In genomic region chr5:141514330-141515111, GRCh38 we compare ENCODE assay signal across 8 cellular contexts. TPM values are rescaled to one million over a fixed set of nuclear protein-coding genes. Genes with fewer than 3 reads are reported as not detected.
A peak's percentile ranks its signal among the peaks of the same experiment; 100 is the strongest.
DNase-seq lines count a peak whose midpoint lies in the region; ATAC-seq and TF ChIP-seq lines count a peak whose summit lies in the region.

No MANE protein-coding gene starts in this region.

- H3K9me3 ChIP-seq in left lung = no peaks in the 10 kb centered on the region
- H3K9me3 ChIP-seq in upper lobe of left lung = no peaks in the 10 kb centered on the region

- peaks cover 10% of the 10 kb centered on the region for H3K36me3 Mint-ChIP-seq in activated T-cell treated with anti-CD3 and anti-CD28 coated beads, Interleukin-2, amount 50 U/mL, for 24 hours (ENCODE audit: low read depth)

- H3K27me3 ChIP-seq in left lung = no peaks in the 10 kb centered on the region
- H3K27me3 ChIP-seq in upper lobe of left lung = no peaks in the 10 kb centered on the region

- H3K27ac ChIP-seq in left lung (peak overlapping the region; percentile 83 to 87), upper lobe of left lung (peak overlapping the region; percentile 79 to 92 (median 88))

- H3K4me1 ChIP-seq in left lung (peaks cover 21 to 80% of the 10 kb centered on the region in 2 donors), upper lobe of left lung (peaks cover 47 to 67% (median 58%) of the 10 kb centered on the region in 4 donors)

- no peak for TF ChIP-seq CTCF in left lung (IDR thresholded peaks at IDR 0.05)
- no peak for TF ChIP-seq CTCF in upper lobe of left lung (IDR thresholded peaks at IDR 0.05)

- no peak for TF ChIP-seq EP300 in upper lobe of left lung (IDR thresholded peaks at IDR 0.05)

- intact Hi-C loops in left lung (cut with DNase I) (no loop called here), left colon (cut with DNase I, micrococcal nuclease) (loop anchor here in 1 of 2 donors (5.0 kb wide), 1 partner anchor 37 kb away; the partner anchor contains the start of gene PCDHGC3)

- peak overlapping the region; percentile 80 for H3K27ac Mint-ChIP-seq in activated T-cell treated with anti-CD3 and anti-CD28 coated beads, Interleukin-2, amount 50 U/mL, for 24 hours

- ATAC-seq in left lung = no peak
- peak in 1 of 2 donors; percentile 28 for ATAC-seq in upper lobe of left lung (ENCODE audit: low FRiP score in 2 of 2)
- no peak for ATAC-seq in left colon

- peaks cover 42% of the 10 kb centered on the region for H3K4me1 Mint-ChIP-seq in activated T-cell treated with anti-CD3 and anti-CD28 coated beads, Interleukin-2, amount 50 U/mL, for 24 hours (ENCODE audit: low read depth)

- no peak for DNase-seq in activated T-cell treated with anti-CD3 and anti-CD28 coated beads, Interleukin-2, amount 50 U/mL, for 24 hours
- DNase-seq in activated T-cell treated with anti-CD3 and anti-CD28 coated beads, Interleukin-2, amount 50 U/mL, for 48 hours = no peak
- DNase-seq in HK-2 (ENCODE audit: unreplicated experiment) = peak; percentile 60
- DNase-seq in astrocyte of the hippocampus (ENCODE audit: low read depth, low spot score) = peak; percentile 49
- no peak for DNase-seq in left lung
- no peak for DNase-seq in upper lobe of left lung
- DNase-seq in left colon = no peak
- no peak for DNase-seq in stimulated activated CD4-positive, alpha-beta T cell treated with anti-CD3 and anti-CD28 coated beads, Interleukin-4, amount 100 ng/mL, for 1 hour

- H3K4me3 Mint-ChIP-seq in activated T-cell treated with anti-CD3 and anti-CD28 coated beads, Interleukin-2, amount 50 U/mL, for 24 hours = no peak overlapping the region

- H3K36me3 ChIP-seq in left lung (peaks cover 0 to 64% of the 10 kb centered on the region in 2 donors), upper lobe of left lung (peaks cover 2 to 63% (median 23%) of the 10 kb centered on the region in 4 donors)

- no peaks in the 10 kb centered on the region for H3K27me3 Mint-ChIP-seq in activated T-cell treated with anti-CD3 and anti-CD28 coated beads, Interleukin-2, amount 50 U/mL, for 24 hours

- no peak for TF ChIP-seq POLR2A in upper lobe of left lung (IDR thresholded peaks at IDR 0.05)

- no peaks in the 10 kb centered on the region for H3K9me3 Mint-ChIP-seq in activated T-cell treated with anti-CD3 and anti-CD28 coated beads, Interleukin-2, amount 50 U/mL, for 24 hours

- H3K4me3 ChIP-seq in left lung = peak overlapping the region in 1 of 2 donors; percentile 49
- peak overlapping the region in 2 of 4 donors; percentile 57 to 60 for H3K4me3 ChIP-seq in upper lobe of left lung

- 69 to 70% methylated on average over 4 to 6 of the region's 6 CpGs for WGBS in upper lobe of left lung, 2 donors

RNA-seq across cellular contexts. Expression of gene PCDHGC5, which starts 25.6 kb away (rescaled TPM):
- 1 to 10 TPM; 1.4 to 1.9 TPM for total RNA-seq in left lung
- total RNA-seq in upper lobe of left lung = 10 to 100 TPM in 1 of 6 donors, 1 to 10 TPM in 3, under 1 TPM in 2; 0.61 to 11.5 (median 1.4) TPM
- under 1 TPM; 0.75 to 0.76 TPM for total RNA-seq in left colon

RNA-seq across cellular contexts. Expression of gene PCDHGC4, which starts 29.7 kb away (rescaled TPM):
- total RNA-seq in left lung = 1 to 10 TPM in 1 of 2 donors, under 1 TPM in 1; 0.79 to 2.5 TPM
- 10 to 100 TPM in 1 of 6 donors, 1 to 10 TPM in 4, under 1 TPM in 1; 0.69 to 24.7 (median 1.8) TPM for total RNA-seq in upper lobe of left lung
- total RNA-seq in left colon = under 1 TPM; 0.64 to 0.92 TPM

RNA-seq across cellular contexts. Expression of gene PCDHGC3, which starts 38.8 kb away (rescaled TPM):
- total RNA-seq in left lung (100 to 1,000 TPM in 1 of 2 donors, 10 to 100 TPM in 1; 65.4 to 101 TPM), upper lobe of left lung (100 to 1,000 TPM in 1 of 6 donors, 10 to 100 TPM in 5; 26.4 to 116 (median 50.1) TPM), left colon (10 to 100 TPM; 15.3 to 16.0 TPM)

Comparison
In these comparisons a context has a peak if more than half of its experiments do, and no peak if none do; other contexts are left out.
1. DNase-seq: peak in HK-2 (single experiment) and astrocyte of the hippocampus (single experiment); none in activated T-cell treated with anti-CD3 and anti-CD28 coated beads, Interleukin-2, amount 50 U/mL, for 24 hours (single experiment), activated T-cell treated with anti-CD3 and anti-CD28 coated beads, Interleukin-2, amount 50 U/mL, for 48 hours (0 of 2), left lung (0 of 2), upper lobe of left lung (0 of 2), left colon (0 of 2) and stimulated activated CD4-positive, alpha-beta T cell treated with anti-CD3 and anti-CD28 coated beads, Interleukin-4, amount 100 ng/mL, for 1 hour (single experiment).